ENCODE assay signal across 9 cellular contexts in genomic region chr9:14428781-14429230, GRCh38.
A peak's percentile ranks its signal among the peaks of the same experiment; 100 is the strongest.
DNase-seq lines count a peak whose midpoint lies in the region; ATAC-seq and TF ChIP-seq lines count a peak whose summit lies in the region.
"Had no signal": no experiment of that assay in that cellular context is flagged by ENCODE, and none has a peak within 500 bp of the region (broad histone marks: within the 10 kb centered on the region; RNA-seq: fewer than 3 reads in every experiment).

No MANE protein-coding gene starts in this region.

- DNase-seq in C1 segment of cervical spinal cord (lab: John Stamatoyannopoulos, UW) (peak in 12 of 14 donors; percentile 8 to 60 (median 39)), Kasumi-1 (lab: John Stamatoyannopoulos, UW) (peak; percentile 14 to 34), RPMI7951 (ENCODE audit: low read depth) (peak; percentile 40), astrocyte of the spinal cord (ENCODE audit: low read depth, low spot score) (peak; percentile 74), iPS-NIHi7 (ENCODE audit: extremely low spot score) (peak; percentile 82)
- DNase-seq in stimulated activated CD4-positive, alpha-beta T cell treated with anti-CD3 and anti-CD28 coated beads, Interleukin-2, amount 100 ng/mL, for 24 hours = peak; percentile 46 to 57
- DNase-seq: naive B cell had no signal

- H3K4me3 ChIP-seq in astrocyte of the spinal cord (ENCODE audit: low read depth, low read length) = no peak overlapping the region

- in situ Hi-C loops in astrocyte of the spinal cord (cut with HindIII; ENCODE audit: low sequenced_read_pairs) = no loop called here

- peak; percentile 83 for TF ChIP-seq CTCF in astrocyte of the spinal cord (IDR thresholded peaks at IDR 0.05; ENCODE audit: low read depth, low read length)

- peak; percentile 75 for ATAC-seq in GM19023 (IDR thresholded peaks at IDR 0.05; ENCODE audit: unreplicated experiment)
- ATAC-seq in GM18519 (IDR thresholded peaks at IDR 0.05; ENCODE audit: low FRiP score, unreplicated experiment) = no peak

Comparison
In these comparisons a context has a peak if more than half of its experiments do, and no peak if none do; other contexts are left out.
1. DNase-seq: peak in every context shown above with its lines; median percentile 82 in iPS-NIHi7; 74 in astrocyte of the spinal cord; 52 in stimulated activated CD4-positive, alpha-beta T cell treated with anti-CD3 and anti-CD28 coated beads, Interleukin-2, amount 100 ng/mL, for 24 hours; 40 in RPMI7951; 39 in C1 segment of cervical spinal cord; 24 in Kasumi-1.